15 cellular contexts compared by ENCODE assay signal in genomic region chr3:178584722-178585121, GRCh38. TPM values are rescaled to one million over a fixed set of nuclear protein-coding genes. Genes with fewer than 3 reads are reported as not detected.
"Had no signal": no experiment of that assay in that cellular context is flagged by ENCODE, and none has a peak within 500 bp of the region (broad histone marks: within the 10 kb centered on the region; RNA-seq: fewer than 3 reads in every experiment).

No MANE protein-coding gene starts in this region.

- H3K4me3 ChIP-seq: suprapubic skin had no signal

- H3K27ac ChIP-seq: brain microvascular endothelial cell, suprapubic skin had no signal

- DNase-seq: activated CD4-positive, alpha-beta T cell treated with anti-CD3 and anti-CD28 coated beads, Interleukin-2, amount 50 U/mL, for 4 hours; activated CD4-positive, CD25-positive, alpha-beta regulatory T cell treated with anti-CD3 and anti-CD28 coated beads, Interleukin-2, amount 50 U/mL, for 72 hours; activated T-cell treated with anti-CD3 and anti-CD28 coated beads, Interleukin-2, amount 50 U/mL, for 1 hour; amniotic stem cell; brain microvascular endothelial cell; hippocampal formation; mesendoderm; occipital lobe; stimulated activated CD4-positive, alpha-beta T cell treated with anti-CD3 and anti-CD28 coated beads, Interleukin-12 subunit alpha, Interleukin-12 subunit beta, amount 100 ng/mL, for 4 hours; stimulated activated naive CD4-positive, alpha-beta T cell treated with Interleukin-2 at 50 U/mL for 16 hours had no signal

- H3K27me3 ChIP-seq: brain microvascular endothelial cell, suprapubic skin had no signal

- H3K9me3 ChIP-seq: suprapubic skin had no signal

- H3K36me3 ChIP-seq: brain microvascular endothelial cell, suprapubic skin had no signal

RNA-seq across cellular contexts. Expression of gene KCNMB2, which starts 48.5 kb away (rescaled TPM):
- total RNA-seq: activated naive CD4-positive, alpha-beta T cell treated with anti-CD3 and anti-CD28 coated beads, Interleukin-2, amount 50 U/mL, for 72 hours; dermis microvascular lymphatic vessel endothelial cell; pulmonary artery endothelial cell; sciatic nerve had no signal
